Comparison of ENCODE assay signal across 1 cellular context in the genomic region with DNA sequence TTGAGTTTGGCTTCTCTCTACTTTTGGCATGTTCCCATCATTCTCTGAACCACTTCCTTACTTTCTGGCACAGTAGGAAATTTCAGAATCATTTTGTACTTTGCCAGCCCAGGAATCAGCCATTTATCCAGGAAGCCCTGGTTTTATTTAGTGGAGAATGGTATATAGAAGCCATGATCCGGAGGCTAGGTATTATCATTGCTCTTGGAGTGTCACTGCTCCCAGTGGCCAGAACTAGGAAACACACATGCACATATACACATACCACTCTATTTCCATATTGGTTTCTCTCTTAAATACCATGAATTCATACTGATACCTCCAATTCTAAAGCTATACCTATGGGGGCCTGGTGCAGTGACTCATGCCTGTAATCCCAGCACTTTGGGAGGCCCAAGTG.
TF ChIP-seq lines count a peak whose summit lies in the region.

No MANE protein-coding gene starts in this region.

TF ChIP-seq in SK-N-SH, 30 proteins besides CTCF, POLR2A, EP300 and RAD21 (continued from another document):
- TF ChIP-seq, protein P1, sequence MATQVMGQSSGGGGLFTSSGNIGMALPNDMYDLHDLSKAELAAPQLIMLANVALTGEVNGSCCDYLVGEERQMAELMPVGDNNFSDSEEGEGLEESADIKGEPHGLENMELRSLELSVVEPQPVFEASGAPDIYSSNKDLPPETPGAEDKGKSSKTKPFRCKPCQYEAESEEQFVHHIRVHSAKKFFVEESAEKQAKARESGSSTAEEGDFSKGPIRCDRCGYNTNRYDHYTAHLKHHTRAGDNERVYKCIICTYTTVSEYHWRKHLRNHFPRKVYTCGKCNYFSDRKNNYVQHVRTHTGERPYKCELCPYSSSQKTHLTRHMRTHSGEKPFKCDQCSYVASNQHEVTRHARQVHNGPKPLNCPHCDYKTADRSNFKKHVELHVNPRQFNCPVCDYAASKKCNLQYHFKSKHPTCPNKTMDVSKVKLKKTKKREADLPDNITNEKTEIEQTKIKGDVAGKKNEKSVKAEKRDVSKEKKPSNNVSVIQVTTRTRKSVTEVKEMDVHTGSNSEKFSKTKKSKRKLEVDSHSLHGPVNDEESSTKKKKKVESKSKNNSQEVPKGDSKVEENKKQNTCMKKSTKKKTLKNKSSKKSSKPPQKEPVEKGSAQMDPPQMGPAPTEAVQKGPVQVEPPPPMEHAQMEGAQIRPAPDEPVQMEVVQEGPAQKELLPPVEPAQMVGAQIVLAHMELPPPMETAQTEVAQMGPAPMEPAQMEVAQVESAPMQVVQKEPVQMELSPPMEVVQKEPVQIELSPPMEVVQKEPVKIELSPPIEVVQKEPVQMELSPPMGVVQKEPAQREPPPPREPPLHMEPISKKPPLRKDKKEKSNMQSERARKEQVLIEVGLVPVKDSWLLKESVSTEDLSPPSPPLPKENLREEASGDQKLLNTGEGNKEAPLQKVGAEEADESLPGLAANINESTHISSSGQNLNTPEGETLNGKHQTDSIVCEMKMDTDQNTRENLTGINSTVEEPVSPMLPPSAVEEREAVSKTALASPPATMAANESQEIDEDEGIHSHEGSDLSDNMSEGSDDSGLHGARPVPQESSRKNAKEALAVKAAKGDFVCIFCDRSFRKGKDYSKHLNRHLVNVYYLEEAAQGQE (IDR thresholded peaks at IDR 0.05; ENCODE audit: low read depth, low read length), result no peak
- TF ChIP-seq ELF1 (IDR thresholded peaks at IDR 0.05), result no peak
- no peak for TF ChIP-seq NRF1 (IDR thresholded peaks at IDR 0.05; ENCODE audit: low read depth, low read length)
- TF ChIP-seq, protein P2, sequence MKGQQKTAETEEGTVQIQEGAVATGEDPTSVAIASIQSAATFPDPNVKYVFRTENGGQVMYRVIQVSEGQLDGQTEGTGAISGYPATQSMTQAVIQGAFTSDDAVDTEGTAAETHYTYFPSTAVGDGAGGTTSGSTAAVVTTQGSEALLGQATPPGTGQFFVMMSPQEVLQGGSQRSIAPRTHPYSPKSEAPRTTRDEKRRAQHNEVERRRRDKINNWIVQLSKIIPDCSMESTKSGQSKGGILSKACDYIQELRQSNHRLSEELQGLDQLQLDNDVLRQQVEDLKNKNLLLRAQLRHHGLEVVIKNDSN (IDR thresholded peaks at IDR 0.05; ENCODE audit: borderline replicate concordance, low read depth), result no peak
- no peak for TF ChIP-seq MEF2A (IDR thresholded peaks at IDR 0.05; ENCODE audit: borderline replicate concordance, low read depth)
- TF ChIP-seq FOXM1 (IDR thresholded peaks at IDR 0.05; ENCODE audit: low read depth), result no peak
- TF ChIP-seq, protein P3, sequence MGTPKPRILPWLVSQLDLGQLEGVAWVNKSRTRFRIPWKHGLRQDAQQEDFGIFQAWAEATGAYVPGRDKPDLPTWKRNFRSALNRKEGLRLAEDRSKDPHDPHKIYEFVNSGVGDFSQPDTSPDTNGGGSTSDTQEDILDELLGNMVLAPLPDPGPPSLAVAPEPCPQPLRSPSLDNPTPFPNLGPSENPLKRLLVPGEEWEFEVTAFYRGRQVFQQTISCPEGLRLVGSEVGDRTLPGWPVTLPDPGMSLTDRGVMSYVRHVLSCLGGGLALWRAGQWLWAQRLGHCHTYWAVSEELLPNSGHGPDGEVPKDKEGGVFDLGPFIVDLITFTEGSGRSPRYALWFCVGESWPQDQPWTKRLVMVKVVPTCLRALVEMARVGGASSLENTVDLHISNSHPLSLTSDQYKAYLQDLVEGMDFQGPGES (IDR thresholded peaks at IDR 0.05; ENCODE audit: low read depth, low read length), result no peak
- no peak for TF ChIP-seq JUND (IDR thresholded peaks at IDR 0.05)
- no peak for TF ChIP-seq NFIC (IDR thresholded peaks at IDR 0.05; ENCODE audit: borderline replicate concordance)
- TF ChIP-seq, protein P4, sequence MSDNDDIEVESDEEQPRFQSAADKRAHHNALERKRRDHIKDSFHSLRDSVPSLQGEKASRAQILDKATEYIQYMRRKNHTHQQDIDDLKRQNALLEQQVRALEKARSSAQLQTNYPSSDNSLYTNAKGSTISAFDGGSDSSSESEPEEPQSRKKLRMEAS (IDR thresholded peaks at IDR 0.05; ENCODE audit: low read depth), result no peak
- no peak for TF ChIP-seq RCOR1 (IDR thresholded peaks at IDR 0.05; ENCODE audit: low read length)
- no peak for TF ChIP-seq FOSL2 (IDR thresholded peaks at IDR 0.05; ENCODE audit: borderline replicate concordance, low read depth)
- TF ChIP-seq, protein P5, sequence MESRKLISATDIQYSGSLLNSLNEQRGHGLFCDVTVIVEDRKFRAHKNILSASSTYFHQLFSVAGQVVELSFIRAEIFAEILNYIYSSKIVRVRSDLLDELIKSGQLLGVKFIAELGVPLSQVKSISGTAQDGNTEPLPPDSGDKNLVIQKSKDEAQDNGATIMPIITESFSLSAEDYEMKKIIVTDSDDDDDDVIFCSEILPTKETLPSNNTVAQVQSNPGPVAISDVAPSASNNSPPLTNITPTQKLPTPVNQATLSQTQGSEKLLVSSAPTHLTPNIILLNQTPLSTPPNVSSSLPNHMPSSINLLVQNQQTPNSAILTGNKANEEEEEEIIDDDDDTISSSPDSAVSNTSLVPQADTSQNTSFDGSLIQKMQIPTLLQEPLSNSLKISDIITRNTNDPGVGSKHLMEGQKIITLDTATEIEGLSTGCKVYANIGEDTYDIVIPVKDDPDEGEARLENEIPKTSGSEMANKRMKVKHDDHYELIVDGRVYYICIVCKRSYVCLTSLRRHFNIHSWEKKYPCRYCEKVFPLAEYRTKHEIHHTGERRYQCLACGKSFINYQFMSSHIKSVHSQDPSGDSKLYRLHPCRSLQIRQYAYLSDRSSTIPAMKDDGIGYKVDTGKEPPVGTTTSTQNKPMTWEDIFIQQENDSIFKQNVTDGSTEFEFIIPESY (IDR thresholded peaks at IDR 0.05; ENCODE audit: borderline replicate concordance, low read depth), result no peak
- TF ChIP-seq FOXJ3 (CRISPR knock-in tag; IDR thresholded peaks at IDR 0.05), result no peak
- TF ChIP-seq TCF12 (IDR thresholded peaks at IDR 0.05), result no peak
- TF ChIP-seq YY1 (IDR thresholded peaks at IDR 0.05; ENCODE audit: low read depth), result no peak
- TF ChIP-seq, protein P6, sequence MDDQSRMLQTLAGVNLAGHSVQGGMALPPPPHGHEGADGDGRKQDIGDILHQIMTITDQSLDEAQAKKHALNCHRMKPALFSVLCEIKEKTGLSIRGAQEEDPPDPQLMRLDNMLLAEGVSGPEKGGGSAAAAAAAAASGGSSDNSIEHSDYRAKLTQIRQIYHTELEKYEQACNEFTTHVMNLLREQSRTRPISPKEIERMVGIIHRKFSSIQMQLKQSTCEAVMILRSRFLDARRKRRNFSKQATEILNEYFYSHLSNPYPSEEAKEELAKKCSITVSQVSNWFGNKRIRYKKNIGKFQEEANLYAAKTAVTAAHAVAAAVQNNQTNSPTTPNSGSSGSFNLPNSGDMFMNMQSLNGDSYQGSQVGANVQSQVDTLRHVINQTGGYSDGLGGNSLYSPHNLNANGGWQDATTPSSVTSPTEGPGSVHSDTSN (IDR thresholded peaks at IDR 0.05), result no peak
- no peak for TF ChIP-seq SMC3 (IDR thresholded peaks at IDR 0.05; ENCODE audit: low read depth, low read length)
